In the genomic region with DNA sequence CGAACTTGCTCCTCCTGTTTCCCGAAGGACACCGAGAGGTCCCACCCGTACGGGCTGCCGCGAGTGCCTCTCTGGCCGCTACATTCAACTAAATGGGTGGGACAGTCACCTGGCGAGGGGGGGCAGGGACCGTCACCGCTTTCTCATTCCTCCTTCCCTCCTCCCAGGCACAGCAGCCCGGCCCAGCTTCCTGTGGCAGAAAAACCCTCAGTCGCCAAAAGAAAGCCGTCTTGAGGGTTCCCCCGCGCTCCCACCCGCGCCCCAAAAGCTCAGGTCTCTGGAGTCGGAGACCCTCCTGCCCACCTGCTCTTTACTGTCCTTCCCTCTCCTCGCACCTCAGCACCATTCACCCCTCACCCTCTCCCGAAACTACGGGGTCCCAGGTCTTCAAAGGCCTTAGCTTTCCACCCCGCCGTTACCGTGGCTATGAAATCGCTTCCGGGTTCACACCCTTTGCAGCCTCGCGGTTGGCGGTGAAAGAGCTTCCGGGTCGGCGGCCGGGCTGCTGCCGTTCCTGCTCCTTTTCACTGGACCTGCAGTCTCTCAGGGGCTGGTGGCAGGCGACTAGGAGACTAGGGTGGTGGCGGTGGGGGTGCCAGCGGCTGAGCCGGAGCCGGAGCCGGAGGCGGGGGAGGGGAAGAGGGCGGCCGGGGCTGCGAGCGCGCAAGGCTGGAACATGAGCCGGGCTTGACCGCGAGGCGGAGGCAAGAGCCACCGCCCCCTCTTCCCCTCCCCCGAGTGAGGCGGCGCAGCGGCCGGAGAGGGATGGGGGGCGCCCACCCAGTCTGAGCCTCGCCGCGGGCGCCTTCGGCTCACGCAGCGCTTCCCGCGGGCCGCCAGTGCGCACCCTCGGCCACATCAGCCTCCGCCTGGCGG, we compare ENCODE assay signal across 8 cellular contexts. TPM values are rescaled to one million over a fixed set of nuclear protein-coding genes. Genes with fewer than 3 reads are reported as not detected.
DNase-seq lines count a peak whose midpoint lies in the region; ATAC-seq, FAIRE-seq and TF ChIP-seq lines count a peak whose summit lies in the region.

A gene with protein sequence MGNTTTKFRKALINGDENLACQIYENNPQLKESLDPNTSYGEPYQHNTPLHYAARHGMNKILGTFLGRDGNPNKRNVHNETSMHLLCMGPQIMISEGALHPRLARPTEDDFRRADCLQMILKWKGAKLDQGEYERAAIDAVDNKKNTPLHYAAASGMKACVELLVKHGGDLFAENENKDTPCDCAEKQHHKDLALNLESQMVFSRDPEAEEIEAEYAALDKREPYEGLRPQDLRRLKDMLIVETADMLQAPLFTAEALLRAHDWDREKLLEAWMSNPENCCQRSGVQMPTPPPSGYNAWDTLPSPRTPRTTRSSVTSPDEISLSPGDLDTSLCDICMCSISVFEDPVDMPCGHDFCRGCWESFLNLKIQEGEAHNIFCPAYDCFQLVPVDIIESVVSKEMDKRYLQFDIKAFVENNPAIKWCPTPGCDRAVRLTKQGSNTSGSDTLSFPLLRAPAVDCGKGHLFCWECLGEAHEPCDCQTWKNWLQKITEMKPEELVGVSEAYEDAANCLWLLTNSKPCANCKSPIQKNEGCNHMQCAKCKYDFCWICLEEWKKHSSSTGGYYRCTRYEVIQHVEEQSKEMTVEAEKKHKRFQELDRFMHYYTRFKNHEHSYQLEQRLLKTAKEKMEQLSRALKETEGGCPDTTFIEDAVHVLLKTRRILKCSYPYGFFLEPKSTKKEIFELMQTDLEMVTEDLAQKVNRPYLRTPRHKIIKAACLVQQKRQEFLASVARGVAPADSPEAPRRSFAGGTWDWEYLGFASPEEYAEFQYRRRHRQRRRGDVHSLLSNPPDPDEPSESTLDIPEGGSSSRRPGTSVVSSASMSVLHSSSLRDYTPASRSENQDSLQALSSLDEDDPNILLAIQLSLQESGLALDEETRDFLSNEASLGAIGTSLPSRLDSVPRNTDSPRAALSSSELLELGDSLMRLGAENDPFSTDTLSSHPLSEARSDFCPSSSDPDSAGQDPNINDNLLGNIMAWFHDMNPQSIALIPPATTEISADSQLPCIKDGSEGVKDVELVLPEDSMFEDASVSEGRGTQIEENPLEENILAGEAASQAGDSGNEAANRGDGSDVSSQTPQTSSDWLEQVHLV (plus strand): TSS at position 488 of the 876 bp plus-strand sequence. CDS start 49,005 bp downstream, outside the sequence.
TSS of gene KRIT1 (minus strand) at position 428 of the 876 bp plus-strand sequence. CDS start 3,779 bp downstream, outside the sequence.

- DNase-seq in GM12892 (ENCODE audit: insufficient read length): peak; percentile 61
- peak; percentile 91 for DNase-seq in NCI-H146 (lab: John Stamatoyannopoulos, UW)
- peak; percentile 72 to 87 (median 83) for DNase-seq in T-helper 1 cell
- DNase-seq in amniotic epithelial cell (ENCODE audit: low read depth): peak; percentile 75
- DNase-seq in left cardiac atrium: peak; percentile 91
- DNase-seq in prostate gland (ENCODE audit: low spot score): peak; percentile 83
- DNase-seq in urothelium cell line (ENCODE audit: low spot score): peak; percentile 96

- no peaks in the 10 kb centered on the region for H3K9me3 ChIP-seq in prostate gland

- ATAC-seq in HG02852 (IDR thresholded peaks at IDR 0.05; ENCODE audit: unreplicated experiment) (peak; percentile 77), left cardiac atrium (peak; percentile 94 to 97)

- H3K27ac ChIP-seq in prostate gland: peak within 1 kb of the TSS; percentile 85 to 92

- peak within 1 kb of the TSS; percentile 90 for H3K4me3 ChIP-seq in prostate gland

- under 1% methylated on average over 43 of the region's 72 CpGs for WGBS in prostate gland

- TF ChIP-seq POLR2A in GM12892 (IDR thresholded peaks at IDR 0.05; ENCODE audit: low read depth, low read length): peak; percentile 85
- peak; percentile 43 for TF ChIP-seq POLR2A in prostate gland (IDR thresholded peaks at IDR 0.05)

- H3K36me3 ChIP-seq in prostate gland: no peaks in the 10 kb centered on the region

- FAIRE-seq in GM12892 (lab: Jason Lieb, UNC) (peak; percentile 98), urothelium cell line (lab: Jason Lieb, UNC) (peak; percentile 91)

- H3K27me3 ChIP-seq in prostate gland (replicated peaks; ENCODE audit: insufficient read depth): no peaks in the 10 kb centered on the region

- no peaks in the 10 kb centered on the region for H3K4me1 ChIP-seq in prostate gland (replicated peaks)

- TF ChIP-seq CTCF in prostate gland (IDR thresholded peaks at IDR 0.05): peak in 2 of 4 experiments; percentile 30 to 39

- intact Hi-C loops in left cardiac atrium (cut with DNase I) (loop anchor here in 1 of 2 donors (10.0 kb wide), 2 partner anchors 99 to 199 kb away; partner anchors contain the start of gene GATAD1), prostate gland (cut with DNase I) (loop anchor here (5.0 kb wide), 1 partner anchor 197 kb away; no protein-coding TSS in a partner anchor)

RNA-seq across cellular contexts. Expression of the first gene that starts in this region (rescaled TPM):
- 30.6 TPM for polyA plus RNA-seq in GM12892 (2012; ENCODE audit: missing spikeins)
- total RNA-seq in left cardiac atrium (10 to 100 TPM; 44.7 to 53.8 TPM), prostate gland (10 to 100 TPM; 20.1 to 47.9 TPM)

RNA-seq across cellular contexts. Expression of gene KRIT1, which starts in this region (rescaled TPM):
- polyA plus RNA-seq in GM12892 (2012; ENCODE audit: missing spikeins): 29.1 TPM
- total RNA-seq in left cardiac atrium (10 to 100 TPM; 22.1 to 31.6 TPM), prostate gland (10 to 100 TPM; 53.4 to 98.4 TPM)

Comparison
In these comparisons a context has a peak if more than half of its experiments do, and no peak if none do; other contexts are left out.
1. Peak in every context shown above with its lines: DNase-seq, ATAC-seq, H3K4me3 ChIP-seq and H3K27ac ChIP-seq.